9 cellular contexts compared by ENCODE assay signal in the genomic region with DNA sequence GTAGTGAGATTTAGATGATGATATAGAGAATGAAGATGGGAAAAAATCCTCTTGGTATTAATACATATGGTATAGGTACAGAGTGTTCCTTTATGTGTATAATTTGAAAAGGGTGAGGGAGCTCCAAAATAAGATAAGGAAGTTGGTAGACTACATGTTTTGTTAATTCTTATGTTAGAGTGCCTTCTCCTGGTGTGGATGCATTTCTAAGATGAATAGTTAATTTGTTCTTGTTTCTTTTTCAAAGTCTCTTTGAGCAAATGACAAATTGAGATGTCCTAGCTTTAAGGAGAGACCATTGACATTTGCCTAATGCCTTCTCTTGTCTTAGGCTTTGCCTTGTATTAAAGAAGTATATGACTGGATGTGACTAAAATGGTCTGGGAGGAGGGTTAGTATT. TPM values are rescaled to one million over a fixed set of nuclear protein-coding genes. Genes with fewer than 3 reads are reported as not detected.
A peak's percentile ranks its signal among the peaks of the same experiment; 100 is the strongest.
DNase-seq lines count a peak whose midpoint lies in the region; ATAC-seq, FAIRE-seq and TF ChIP-seq lines count a peak whose summit lies in the region.
"Had no signal": no experiment of that assay in that cellular context is flagged by ENCODE, and none has a peak within 500 bp of the region (broad histone marks: within the 10 kb centered on the region; RNA-seq: fewer than 3 reads in every experiment).

No MANE protein-coding gene starts in this region.

- ATAC-seq in HG03095 (IDR thresholded peaks at IDR 0.05; ENCODE audit: unreplicated experiment) (no peak), GM19452 (IDR thresholded peaks at IDR 0.05; ENCODE audit: unreplicated experiment) (no peak)

- H3K4me1 ChIP-seq in Karpas-422 (ENCODE audit: low read length) = peaks cover 90% of the 10 kb centered on the region
- H3K4me1 ChIP-seq in small intestine (ENCODE audit: control insufficient read depth in 2 of 2, insufficient read depth in 1 of 2, low read depth in 1 of 2, low read length in 1 of 2) = peaks cover 0 to 8% of the 10 kb centered on the region in 2 donors

- H3K79me2 ChIP-seq in Karpas-422 (ENCODE audit: low read length) = peaks cover 97% of the 10 kb centered on the region

- H3K27me3 ChIP-seq in Karpas-422 (ENCODE audit: low read length) = no peaks in the 10 kb centered on the region
- H3K27me3 ChIP-seq in brain microvascular endothelial cell (replicated peaks) = no peaks in the 10 kb centered on the region
- H3K27me3 ChIP-seq in small intestine (ENCODE audit: control insufficient read depth in 2 of 2, insufficient read depth in 2 of 2, low read length in 2 of 2) = no peaks in the 10 kb centered on the region

- peak; percentile 64 for DNase-seq in COLO829 (ENCODE audit: low spot score)
- DNase-seq in Karpas-422 = peak; percentile 60
- no peak for DNase-seq in brain microvascular endothelial cell
- peak; percentile 22 for DNase-seq in myocyte (ENCODE audit: low read depth)
- DNase-seq in small intestine = no peak
- no peak for DNase-seq in EL

- H2AFZ ChIP-seq in Karpas-422 (ENCODE audit: low read length) = no peak overlapping the region

- no peaks in the 10 kb centered on the region for H3K9me2 ChIP-seq in Karpas-422 (replicated peaks; ENCODE audit: insufficient read depth, low read length)

- H3K27ac ChIP-seq in Karpas-422 (ENCODE audit: low read length) (peak overlapping the region; percentile 90), brain microvascular endothelial cell (peak overlapping the region; percentile 91), small intestine (ENCODE audit: low read depth in 1 of 2, low read length in 1 of 2) (no peak overlapping the region)

- H3K9me3 ChIP-seq in Karpas-422 (ENCODE audit: low read length) (no peaks in the 10 kb centered on the region), small intestine (ENCODE audit: control insufficient read depth, low read depth) (no peaks in the 10 kb centered on the region)

- H3K36me3 ChIP-seq in Karpas-422 (ENCODE audit: insufficient read depth, low read length) (no peaks in the 10 kb centered on the region), brain microvascular endothelial cell (replicated peaks) (no peaks in the 10 kb centered on the region), small intestine (ENCODE audit: control insufficient read depth in 2 of 2, insufficient read depth in 2 of 2, low read length in 2 of 2) (no peaks in the 10 kb centered on the region)

- no peak for TF ChIP-seq CTCF in brain microvascular endothelial cell (IDR thresholded peaks at IDR 0.05; ENCODE audit: low read depth, low read length, missing control alignments)

- H3K9ac ChIP-seq in Karpas-422 (ENCODE audit: low read length) = peak overlapping the region; percentile 48

- no peaks in the 10 kb centered on the region for H4K20me1 ChIP-seq in Karpas-422 (ENCODE audit: insufficient read depth, low read depth, low read length)

- peak overlapping the region; percentile 43; the same call in 1 of the 2 replicates for H3K4me3 ChIP-seq in Karpas-422 (ENCODE audit: low read length)
- H3K4me3 ChIP-seq in brain microvascular endothelial cell (ENCODE audit: low read depth, low read length) = no peak overlapping the region
- H3K4me3 ChIP-seq in small intestine (ENCODE audit: low read depth in 1 of 2, low read length in 2 of 2) = no peak overlapping the region

- H3K4me2 ChIP-seq in Karpas-422 (ENCODE audit: low read depth, low read length, poor library complexity, severe bottlenecking) = peak overlapping the region; percentile 78

- FAIRE-seq in small intestine (lab: Jason Lieb, UNC) = no peak
- FAIRE-seq: H54 had no signal

- in situ Hi-C loops in brain microvascular endothelial cell (cut with HindIII; ENCODE audit: low pct_ligation_motif_present, low sequenced_read_pairs) = no loop called here

RNA-seq across cellular contexts. Expression of gene AKAP13, which starts 34.1 kb away (rescaled TPM):
- 156 and 166 TPM in 2 replicates for total RNA-seq in Karpas-422 (2014; rRNA removed; shearing (Covaris generic); ENCODE audit: low replicate concordance)
- total RNA-seq in myocyte = 166 and 201 TPM in 2 replicates
- 54.1 TPM for polyA plus RNA-seq in myocyte (2012)
- polyA plus RNA-seq in small intestine = 10 to 100 TPM; 39.4 to 71.6 (median 58.9) TPM

Comparison
In these comparisons a context has a peak if more than half of its experiments do, and no peak if none do; other contexts are left out.
1. DNase-seq: peak in COLO829 (single experiment), Karpas-422 (single experiment) and myocyte (single experiment); none in brain microvascular endothelial cell (single experiment), small intestine (single experiment) and EL (single experiment).
2. H3K27ac ChIP-seq: peak in Karpas-422 (single experiment) and brain microvascular endothelial cell (single experiment); none in small intestine (0 of 2).